In genomic region chr18:58846325-58846724, GRCh38 we compare ENCODE assay signal across 22 cellular contexts. TPM values are rescaled to one million over a fixed set of nuclear protein-coding genes. Genes with fewer than 3 reads are reported as not detected.
DNase-seq lines count a peak whose midpoint lies in the region; ATAC-seq and TF ChIP-seq lines count a peak whose summit lies in the region.
"Had no signal": no experiment of that assay in that cellular context is flagged by ENCODE, and none has a peak within 500 bp of the region (broad histone marks: within the 10 kb centered on the region; RNA-seq: fewer than 3 reads in every experiment).

No MANE protein-coding gene starts in this region.

- H3K36me3 ChIP-seq in HUES6 (ENCODE audit: control insufficient read depth, insufficient read depth, low read length) (no peaks in the 10 kb centered on the region), gastrocnemius medialis (no peaks in the 10 kb centered on the region), MG63 (no peaks in the 10 kb centered on the region)
- H3K36me3 ChIP-seq: BE2C, Peyer's patch, SJCRH30 had no signal

- TF ChIP-seq POLR2A in gastrocnemius medialis (IDR thresholded peaks at IDR 0.05), result no peak

- DNase-seq in central memory CD8-positive, alpha-beta T cell (ENCODE audit: low spot score in 2 of 2), result no peak
- DNase-seq in left colon (no peak), gastrocnemius medialis (no peak), HuH-7.5 (ENCODE audit: low spot score) (no peak), iPS-NIHi11 (ENCODE audit: low spot score) (no peak), MG63 (no peak)
- DNase-seq: BE2C; CD4-positive, CD25-positive, alpha-beta regulatory T cell; COR-L47; DMS79; GOT3; IMR-90; NCI-H1105; NCI-H146; NCI-H2081; NCI-H2171 treated with DMSO at 0.1 percent for 48 hours; NCI-H524 treated with DMSO at 0.1 percent for 48 hours; Peyer's patch; SJCRH30 had no signal

- H3K9ac ChIP-seq in HUES6 (ENCODE audit: low read length), result peak overlapping the region; percentile 50
- H3K9ac ChIP-seq: KMS-11 had no signal

- H3K27me3 ChIP-seq in HUES6 (ENCODE audit: control insufficient read depth, insufficient read depth, low read length) (no peaks in the 10 kb centered on the region), gastrocnemius medialis (no peaks in the 10 kb centered on the region), MG63 (no peaks in the 10 kb centered on the region)
- H3K27me3 ChIP-seq: BE2C, Peyer's patch, SJCRH30 had no signal

- H3K4me1 ChIP-seq in HUES6 (ENCODE audit: control insufficient read depth, insufficient read depth, low read length) (peaks cover 65% of the 10 kb centered on the region), gastrocnemius medialis (peaks cover 14 to 30% of the 10 kb centered on the region in 2 donors)
- H3K4me1 ChIP-seq: BE2C had no signal

- peaks cover 9% of the 10 kb centered on the region for H3K4me1 Mint-ChIP-seq in central memory CD8-positive, alpha-beta T cell

- H3K36me3 Mint-ChIP-seq in central memory CD8-positive, alpha-beta T cell (ENCODE audit: insufficient read depth), result no peaks in the 10 kb centered on the region
- H3K36me3 Mint-ChIP-seq: CD4-positive, CD25-positive, alpha-beta regulatory T cell had no signal

- in situ Hi-C loops in gastrocnemius medialis (cut with MboI; ENCODE audit: low sequenced_read_pairs in 4 of 4), result no loop called here

- TF ChIP-seq CTCF in gastrocnemius medialis (IDR thresholded peaks at IDR 0.05 in 4 of 5, conservative IDR thresholded peaks at IDR 0.05 in 1 of 5), result no peak

- no peak for ATAC-seq in central memory CD8-positive, alpha-beta T cell (replicated peaks; ENCODE audit: extremely low read depth, poor library complexity, severe bottlenecking)
- peak; percentile 11 for ATAC-seq in left colon
- ATAC-seq in gastrocnemius medialis, result no peak
- ATAC-seq in GM19395 (IDR thresholded peaks at IDR 0.05; ENCODE audit: unreplicated experiment), result no peak

- H3K4me3 ChIP-seq in HUES6 (ENCODE audit: low read depth, low read length) (no peak overlapping the region), gastrocnemius medialis (no peak overlapping the region), MG63 (no peak overlapping the region)
- H3K4me3 ChIP-seq: Peyer's patch, SJCRH30 had no signal

- intact Hi-C loops in left colon (cut with DNase I, micrococcal nuclease), result no loop called here
- intact Hi-C loops in gastrocnemius medialis (cut with DNase I; ENCODE audit: low total_unique reads), result no loop called here

- no peaks in the 10 kb centered on the region for H3K9me3 ChIP-seq in HUES6 (ENCODE audit: control insufficient read depth, insufficient read depth, low read depth, low read length)
- no peaks in the 10 kb centered on the region for H3K9me3 ChIP-seq in gastrocnemius medialis
- H3K9me3 ChIP-seq in MG63, result no peaks in the 10 kb centered on the region
- H3K9me3 ChIP-seq: BE2C, Peyer's patch, SJCRH30 had no signal

- no peaks in the 10 kb centered on the region for H3K9me3 Mint-ChIP-seq in central memory CD8-positive, alpha-beta T cell

- H3K27me3 Mint-ChIP-seq in central memory CD8-positive, alpha-beta T cell, result peaks cover 64% of the 10 kb centered on the region

- H3K27ac ChIP-seq in HUES6 (ENCODE audit: low read depth, low read length), result peak overlapping the region; percentile 91; the same call in 1 of the 2 replicates
- H3K27ac ChIP-seq in gastrocnemius medialis, result peak overlapping the region; percentile 68 to 80 (median 74)
- H3K27ac ChIP-seq: KMS-11, Peyer's patch, SJCRH30 had no signal

- no peak overlapping the region for H3K27ac Mint-ChIP-seq in central memory CD8-positive, alpha-beta T cell (ENCODE audit: low read depth)
- H3K27ac Mint-ChIP-seq: CD4-positive, CD25-positive, alpha-beta regulatory T cell had no signal

- H3K4me3 Mint-ChIP-seq in central memory CD8-positive, alpha-beta T cell, result peak overlapping the region; percentile 6

RNA-seq across cellular contexts. Expression of gene ZNF532, which starts 18.4 kb away (rescaled TPM):
- 10 to 100 TPM in 1 of 2 donors, 1 to 10 TPM in 1; 7.1 to 17.2 TPM for total RNA-seq in left colon
- 100 to 1,000 TPM in 1 of 4 donors, 10 to 100 TPM in 3; 54.7 to 124 (median 91.2) TPM for total RNA-seq in gastrocnemius medialis
- total RNA-seq in MG63 (2014; rRNA removed; shearing (Covaris generic); ENCODE audit: low replicate concordance), result 18.6 and 20.2 TPM in 2 replicates
